ENCODE assay signal across 17 cellular contexts in the genomic region with DNA sequence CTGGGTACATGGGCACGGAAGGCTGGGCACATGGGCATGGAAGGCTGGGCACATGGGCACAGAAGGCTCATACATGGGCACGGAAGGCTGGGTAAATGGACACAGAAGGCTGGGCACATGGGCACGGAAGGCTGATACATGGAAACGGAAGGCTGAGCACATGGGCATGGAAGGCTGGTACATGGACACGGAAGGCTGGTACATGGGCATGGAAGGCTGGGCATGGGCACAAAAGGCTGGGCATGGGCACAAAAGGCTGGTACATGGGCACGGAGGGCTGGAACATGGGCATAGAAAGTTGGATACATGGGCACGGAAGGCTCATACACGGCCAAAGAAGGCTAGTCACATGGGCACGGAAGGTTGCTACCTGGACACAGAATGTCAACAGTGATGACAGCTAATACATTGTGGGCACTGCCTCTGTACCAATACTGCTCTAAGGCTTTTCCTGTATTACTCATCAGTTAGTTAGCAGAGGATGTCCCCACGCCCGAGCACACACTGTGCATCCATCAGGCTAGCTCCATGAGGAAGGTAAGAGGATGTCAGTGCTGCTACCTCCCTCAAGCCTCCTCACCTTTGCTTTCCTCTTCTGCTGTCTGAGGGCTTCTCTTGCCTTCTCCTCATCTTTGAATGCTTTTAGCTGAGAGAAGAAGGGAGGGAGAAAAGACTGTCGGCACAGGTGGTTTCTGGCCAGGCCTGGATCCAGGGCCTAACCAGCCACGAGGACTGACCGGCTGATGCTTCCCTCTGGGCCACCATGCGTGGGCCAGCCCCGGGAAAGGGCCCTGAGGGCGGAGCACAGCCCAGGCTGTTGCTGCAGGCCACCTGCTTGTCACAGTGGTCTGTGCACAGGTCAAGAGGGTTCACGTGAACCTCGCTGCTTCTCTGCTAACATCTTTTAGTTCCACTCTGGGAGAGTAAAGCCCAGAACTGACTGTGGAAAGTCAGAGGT. TPM values are rescaled to one million over a fixed set of nuclear protein-coding genes. Genes with fewer than 3 reads are reported as not detected.
DNase-seq lines count a peak whose midpoint lies in the region; ATAC-seq, FAIRE-seq and TF ChIP-seq lines count a peak whose summit lies in the region.
"Had no signal": no experiment of that assay in that cellular context is flagged by ENCODE, and none has a peak within 500 bp of the region (broad histone marks: within the 10 kb centered on the region; RNA-seq: fewer than 3 reads in every experiment).

No MANE protein-coding gene starts in this region.

- H3K27ac ChIP-seq in GM23248 (no peak overlapping the region), gastrocnemius medialis (peak overlapping the region; percentile 88 to 98 (median 95))
- H3K27ac ChIP-seq: heart right ventricle, right lobe of liver, SJSA1, suprapubic skin had no signal

- no peaks in the 10 kb centered on the region for H3K79me2 ChIP-seq in GM23248 (ENCODE audit: insufficient read depth)

- peak; percentile 30 for DNase-seq in GM23248
- peak; percentile 64 for DNase-seq in RCC 7860 (ENCODE audit: low spot score)
- DNase-seq in glomerular visceral epithelial cell (ENCODE audit: extremely low spot score), result peak; percentile 31
- no peak for DNase-seq in gastrocnemius medialis
- no peak for DNase-seq in stimulated activated CD4-positive, alpha-beta T cell treated with anti-CD3 and anti-CD28 coated beads, Interleukin-4, amount 100 ng/mL, for 24 hours
- no peak for DNase-seq in NCI-H1105 treated with DMSO at 0.1 percent for 48 hours (lab: John Stamatoyannopoulos, UW)
- no peak for DNase-seq in pons (ENCODE audit: low spot score)
- DNase-seq: activated CD4-positive, alpha-beta T cell treated with anti-CD3 and anti-CD28 coated beads for 4 hours; Calu3; heart right ventricle; NCI-H2081; NCI-H524 treated with DMSO at 0.1 percent for 48 hours; right lobe of liver; stimulated activated CD4-positive, alpha-beta T cell treated with anti-CD3 and anti-CD28 coated beads, Interleukin-1b, Interleukin-23, amount 100 ng/mL, for 48 hours had no signal

- H3K36me3 ChIP-seq in GM23248 (ENCODE audit: low read depth), result peaks cover 24% of the 10 kb centered on the region; the same call in 1 of the 2 replicates
- H3K36me3 ChIP-seq in gastrocnemius medialis, result peaks cover 0 to 55% of the 10 kb centered on the region in 2 donors

- no peak for TF ChIP-seq CTCF in gastrocnemius medialis (IDR thresholded peaks at IDR 0.05 in 4 of 5, conservative IDR thresholded peaks at IDR 0.05 in 1 of 5)

- TF ChIP-seq POLR2A in gastrocnemius medialis (IDR thresholded peaks at IDR 0.05), result no peak

- no peak for FAIRE-seq in RCC 7860 (lab: Jason Lieb, UNC)
- FAIRE-seq: G401.6 had no signal

- H3K4me3 ChIP-seq in GM23248 (no peak overlapping the region), gastrocnemius medialis (no peak overlapping the region)
- H3K4me3 ChIP-seq: heart right ventricle, right lobe of liver, SJSA1, suprapubic skin had no signal

- H3K4me2 ChIP-seq in GM23248 (ENCODE audit: unreplicated experiment), result no peak overlapping the region

- no peak for ATAC-seq in gastrocnemius medialis
- ATAC-seq: heart right ventricle had no signal

- intact Hi-C loops in gastrocnemius medialis (cut with DNase I; ENCODE audit: low total_unique reads), result loop anchor here (5.0 kb wide), 1 partner anchor 203 kb away; no protein-coding TSS in a partner anchor

- H2AFZ ChIP-seq in GM23248, result no peak overlapping the region

- WGBS in GM23248 (ENCODE audit: low coverage in 1 of 2, low lambda C conversion rate in 2 of 2, missing lambda C conversion rate in 2 of 2), 2 experiments, result 93 to 95% methylated on average over 17 to 19 of the region's 19 CpGs

- H3K9me3 ChIP-seq in GM23248 (ENCODE audit: low read depth) (no peaks in the 10 kb centered on the region), gastrocnemius medialis (no peaks in the 10 kb centered on the region)
- H3K9me3 ChIP-seq: heart right ventricle, right lobe of liver, SJSA1, suprapubic skin had no signal

- in situ Hi-C loops in GM23248 (cut with MboI) (no loop called here), gastrocnemius medialis (cut with MboI; ENCODE audit: low sequenced_read_pairs in 4 of 4) (no loop called here)

- no peaks in the 10 kb centered on the region for H4K20me1 ChIP-seq in GM23248 (ENCODE audit: insufficient read depth)

- H3K27me3 ChIP-seq in GM23248 (replicated peaks; ENCODE audit: insufficient read depth) (no peaks in the 10 kb centered on the region), gastrocnemius medialis (no peaks in the 10 kb centered on the region)
- H3K27me3 ChIP-seq: heart right ventricle, right lobe of liver, SJSA1, suprapubic skin had no signal

- peaks cover 17% of the 10 kb centered on the region for H3F3A ChIP-seq in GM23248 (ENCODE audit: insufficient read depth)

- H3K9me2 ChIP-seq in GM23248 (ENCODE audit: insufficient read depth), result no peaks in the 10 kb centered on the region

- peaks cover 26% of the 10 kb centered on the region for H3K4me1 ChIP-seq in GM23248 (ENCODE audit: insufficient read depth)
- H3K4me1 ChIP-seq in gastrocnemius medialis, result peaks cover 48 to 49% of the 10 kb centered on the region in 2 donors

- no peak overlapping the region for H3K9ac ChIP-seq in GM23248

RNA-seq across cellular contexts. Expression of a gene that starts 14.3 kb away (rescaled TPM):
- 2.4 and 3.0 TPM in 2 replicates for total RNA-seq in GM23248 (2014; rRNA removed; shearing (Covaris generic))
- polyA plus RNA-seq in GM23248 (2016; fragmentation: Nextera tagmentation; extraction: Ambion mirVana), result 4.2 and 4.4 TPM in 2 replicates
- 1,000 to 10,000 TPM in 1 of 4 donors, 100 to 1,000 TPM in 3; 504 to 1,227 (median 655) TPM for total RNA-seq in gastrocnemius medialis
- total RNA-seq: Calu3 had no signal

RNA-seq across cellular contexts. Expression of a gene that starts 46.1 kb away (rescaled TPM):
- 88.8 and 92.1 TPM in 2 replicates for total RNA-seq in GM23248 (2014; rRNA removed; shearing (Covaris generic))
- 43.1 and 43.2 TPM in 2 replicates for polyA plus RNA-seq in GM23248 (2016; fragmentation: Nextera tagmentation; extraction: Ambion mirVana)
- 100 to 1,000 TPM; 112 to 228 (median 188) TPM for total RNA-seq in gastrocnemius medialis

Comparison
In these comparisons a context has a peak if more than half of its experiments do, and no peak if none do; other contexts are left out.
1. DNase-seq: peak in GM23248 (single experiment), RCC 7860 (single experiment) and glomerular visceral epithelial cell (single experiment); none in gastrocnemius medialis (0 of 2), stimulated activated CD4-positive, alpha-beta T cell treated with anti-CD3 and anti-CD28 coated beads, Interleukin-4, amount 100 ng/mL, for 24 hours (single experiment), NCI-H1105 treated with DMSO at 0.1 percent for 48 hours (single experiment) and pons (single experiment).
2. RNA of a gene that starts 14.3 kb away (total RNA-seq): 504 to 1,227 TPM in gastrocnemius medialis; 2.4 to 3.0 TPM in GM23248; every median in the first group is over 100 times any median in the second.